Comparison of ENCODE assay signal across 11 cellular contexts in genomic region chr19:51341066-51341465, GRCh38. TPM values are rescaled to one million over a fixed set of nuclear protein-coding genes. Genes with fewer than 3 reads are reported as not detected.
DNase-seq lines count a peak whose midpoint lies in the region; ATAC-seq and TF ChIP-seq lines count a peak whose summit lies in the region.
"Had no signal": no experiment of that assay in that cellular context is flagged by ENCODE, and none has a peak within 500 bp of the region (broad histone marks: within the 10 kb centered on the region; RNA-seq: fewer than 3 reads in every experiment).

No MANE protein-coding gene starts in this region.

- peaks cover 34% of the 10 kb centered on the region for H3K4me1 ChIP-seq in HUES6 (ENCODE audit: control insufficient read depth, insufficient read depth, low read length)

- no peaks in the 10 kb centered on the region for H3K27me3 Mint-ChIP-seq in CD4-positive, alpha-beta T cell
- H3K27me3 Mint-ChIP-seq in effector memory CD8-positive, alpha-beta T cell = no peaks in the 10 kb centered on the region
- peaks cover 28% of the 10 kb centered on the region for H3K27me3 Mint-ChIP-seq in nephron progenitor cell (ENCODE audit: low read depth, poor library complexity)

- CTCF ChIA-PET in CD4-positive, alpha-beta T cell (lab: Charles Lee) = interaction anchor here (1.4 kb wide), 1 partner anchor 81 kb away, joined by 3 read pairs; no protein-coding TSS in a partner anchor

- DNase-seq in CD4-positive, alpha-beta T cell = no peak
- no peak for DNase-seq in effector memory CD8-positive, alpha-beta T cell
- no peak for DNase-seq in nephron progenitor cell
- no peak for DNase-seq in NCI-H1694 (lab: John Stamatoyannopoulos, UW)
- no peak for DNase-seq in effector CD4-positive, alpha-beta T cell
- DNase-seq: amniotic stem cell, DMS79, NCI-H510A treated with DMSO at 0.1 percent for 48 hours had no signal

- H3K27ac Mint-ChIP-seq in CD4-positive, alpha-beta T cell = no peak overlapping the region
- H3K27ac Mint-ChIP-seq in effector memory CD8-positive, alpha-beta T cell = peak overlapping the region; percentile 44 to 63
- H3K27ac Mint-ChIP-seq in nephron progenitor cell = peak overlapping the region; percentile 61

- no peak overlapping the region for H3K9ac ChIP-seq in HUES6 (ENCODE audit: low read length)

- H3K36me3 ChIP-seq in HUES6 (ENCODE audit: control insufficient read depth, insufficient read depth, low read length) = peaks cover 6% of the 10 kb centered on the region; the same call in 1 of the 2 replicates

- no peak for ATAC-seq in CD4-positive, alpha-beta T cell (ENCODE audit: poor library complexity)
- no peak for ATAC-seq in effector memory CD8-positive, alpha-beta T cell (replicated peaks)
- no peak for ATAC-seq in HG03135 (IDR thresholded peaks at IDR 0.05; ENCODE audit: unreplicated experiment)
- ATAC-seq in HG02798 (IDR thresholded peaks at IDR 0.05; ENCODE audit: poor library complexity, unreplicated experiment) = no peak

- peak overlapping the region; percentile 81 for H3K4me3 ChIP-seq in HUES6 (ENCODE audit: low read depth, low read length)

- H3K27me3 ChIP-seq in CD4-positive, alpha-beta T cell (ENCODE audit: control insufficient read depth, insufficient read depth, low read length) = no peaks in the 10 kb centered on the region
- peaks cover 19% of the 10 kb centered on the region for H3K27me3 ChIP-seq in HUES6 (ENCODE audit: control insufficient read depth, insufficient read depth, low read length)

- TF ChIP-seq CTCF in CD4-positive, alpha-beta T cell (IDR thresholded peaks at IDR 0.05) = no peak
- no peak for TF ChIP-seq CTCF in nephron progenitor cell (IDR thresholded peaks at IDR 0.05)

- intact Hi-C loops in CD4-positive, alpha-beta T cell (cut with DNase I, micrococcal nuclease) = no loop called here

- no peaks in the 10 kb centered on the region for H3K9me3 ChIP-seq in CD4-positive, alpha-beta T cell (ENCODE audit: control insufficient read depth, low read length)
- H3K9me3 ChIP-seq in HUES6 (ENCODE audit: control insufficient read depth, insufficient read depth, low read depth, low read length) = no peaks in the 10 kb centered on the region

- H3K4me3 Mint-ChIP-seq in CD4-positive, alpha-beta T cell = peak overlapping the region; percentile 73
- H3K4me3 Mint-ChIP-seq in effector memory CD8-positive, alpha-beta T cell = peak overlapping the region; percentile 64 to 79
- peak overlapping the region; percentile 82 for H3K4me3 Mint-ChIP-seq in nephron progenitor cell

- no peak overlapping the region for H3K27ac ChIP-seq in CD4-positive, alpha-beta T cell (ENCODE audit: low read depth, low read length)
- H3K27ac ChIP-seq in HUES6 (ENCODE audit: low read depth, low read length) = no peak overlapping the region

- no peaks in the 10 kb centered on the region for H3K9me3 Mint-ChIP-seq in CD4-positive, alpha-beta T cell
- H3K9me3 Mint-ChIP-seq in effector memory CD8-positive, alpha-beta T cell = no peaks in the 10 kb centered on the region
- no peaks in the 10 kb centered on the region for H3K9me3 Mint-ChIP-seq in nephron progenitor cell

- POLR2A ChIA-PET in CD4-positive, alpha-beta T cell (lab: Charles Lee) = interaction anchor here (0.9 to 1.0 kb wide), 2 partner anchors 10 to 24 kb away, joined by 3 read pairs; no protein-coding TSS in a partner anchor

- H3K36me3 Mint-ChIP-seq in CD4-positive, alpha-beta T cell (ENCODE audit: low read depth) = peaks cover 9% of the 10 kb centered on the region
- peaks cover 10% of the 10 kb centered on the region for H3K36me3 Mint-ChIP-seq in effector memory CD8-positive, alpha-beta T cell (ENCODE audit: insufficient read depth)
- H3K36me3 Mint-ChIP-seq in nephron progenitor cell (ENCODE audit: low read depth) = peaks cover 9% of the 10 kb centered on the region

- H3K4me1 Mint-ChIP-seq in CD4-positive, alpha-beta T cell (ENCODE audit: low read depth) = peaks cover 23% of the 10 kb centered on the region
- peaks cover 14 to 23% of the 10 kb centered on the region in 2 donors for H3K4me1 Mint-ChIP-seq in effector memory CD8-positive, alpha-beta T cell (ENCODE audit: low read depth in 2 of 2)
- peaks cover 41% of the 10 kb centered on the region for H3K4me1 Mint-ChIP-seq in nephron progenitor cell

RNA-seq across cellular contexts. Expression of gene VSIG10L, which starts 0.9 kb away (rescaled TPM):
- total RNA-seq in CD4-positive, alpha-beta T cell = under 1 TPM; 0.11 to 0.14 TPM

RNA-seq across cellular contexts. Expression of gene ETFB, which starts 25.1 kb away (rescaled TPM):
- total RNA-seq in CD4-positive, alpha-beta T cell = 10 to 100 TPM; 29.7 to 30.1 TPM

RNA-seq across cellular contexts. Expression of gene CLDND2, which starts 27.7 kb away (rescaled TPM):
- total RNA-seq in CD4-positive, alpha-beta T cell = under 1 TPM; 0.60 to 0.84 TPM

RNA-seq across cellular contexts. Expression of gene IGLON5, which starts 29.6 kb away (rescaled TPM):
- not detected for total RNA-seq in CD4-positive, alpha-beta T cell

RNA-seq across cellular contexts. Expression of gene NKG7, which starts 31.4 kb away (rescaled TPM):
- total RNA-seq in CD4-positive, alpha-beta T cell = 1 to 10 TPM; 6.2 to 7.2 TPM
